In the genomic region with DNA sequence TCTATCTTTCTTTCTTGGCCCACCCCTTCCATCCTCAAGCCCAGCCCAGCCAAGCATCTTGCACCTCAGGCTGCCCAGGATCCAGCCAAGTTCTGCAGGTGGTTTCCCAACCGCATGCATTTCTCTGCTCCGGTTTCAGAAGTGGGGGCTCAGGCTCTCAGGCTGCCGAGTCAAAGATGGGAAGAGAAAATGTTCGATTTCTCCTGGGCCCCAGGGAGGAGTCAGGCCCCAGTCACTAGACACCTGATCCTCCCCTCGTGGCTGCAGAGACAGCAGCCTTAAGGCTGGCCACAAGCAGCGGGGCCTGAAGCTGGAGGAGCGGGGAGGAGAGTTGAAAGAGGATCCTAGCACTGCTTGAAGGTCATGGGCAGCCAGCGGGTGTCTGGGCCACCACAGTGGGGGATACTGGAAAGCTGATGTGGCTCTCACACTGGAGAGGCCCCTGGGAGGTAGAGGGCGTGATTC, we compare ENCODE assay signal across 18 cellular contexts. TPM values are rescaled to one million over a fixed set of nuclear protein-coding genes. Genes with fewer than 3 reads are reported as not detected.
DNase-seq lines count a peak whose midpoint lies in the region; ATAC-seq and TF ChIP-seq lines count a peak whose summit lies in the region.
"Had no signal": no experiment of that assay in that cellular context is flagged by ENCODE, and none has a peak within 500 bp of the region (broad histone marks: within the 10 kb centered on the region; RNA-seq: fewer than 3 reads in every experiment).

No MANE protein-coding gene starts in this region.

- H3K4me3 Mint-ChIP-seq in WTC11, result peak overlapping the region; percentile 47
- H3K4me3 Mint-ChIP-seq in activated CD4-positive, alpha-beta memory T cell treated with anti-CD3 and anti-CD28 coated beads, Interleukin-2, amount 10 ng/mL, durations not matched to agents 7 days and 5 days, result no peak overlapping the region
- H3K4me3 Mint-ChIP-seq: activated CD4-positive, alpha-beta memory T cell treated with anti-CD3 and anti-CD28 coated beads for 36 hours; stimulated activated naive CD8-positive, alpha-beta T cell treated with anti-CD3 and anti-CD28 coated beads, Interleukin-15, Interleukin-2, amounts not matched to agents 100 ng/mL and 50 ng/mL, for 24 hours had no signal

- DNase-seq in WTC11 (ENCODE audit: low spot score) (peak; percentile 47), COLO668 (lab: John Stamatoyannopoulos, UW; ENCODE audit: unreplicated experiment) (no peak), osteoblast (ENCODE audit: insufficient read length, low spot score, missing footprints) (no peak)
- no peak for DNase-seq in activated CD4-positive, alpha-beta memory T cell treated with anti-CD3 and anti-CD28 coated beads, Interleukin-2, amount 10 ng/mL, durations not matched to agents 7 days and 5 days
- no peak for DNase-seq in activated effector memory CD4-positive, alpha-beta T cell treated with anti-CD3 and anti-CD28 coated beads, Interleukin-2, amount 50 U/mL, for 16 hours
- DNase-seq: activated CD4-positive, alpha-beta memory T cell treated with anti-CD3 and anti-CD28 coated beads for 36 hours; activated naive CD4-positive, alpha-beta T cell treated with Interleukin-2 at 50 U/mL for 16 hours; central memory CD4-positive, alpha-beta T cell; hypothalamus; KBM-7; stimulated activated CD4-positive, alpha-beta T cell treated with anti-CD3 and anti-CD28 coated beads, Interleukin-4, amount 100 ng/mL, for 1 hour; T1000 had no signal

- ATAC-seq in HG02870 (IDR thresholded peaks at IDR 0.05; ENCODE audit: unreplicated experiment) (peak; percentile 77), WTC11 (peak; percentile 71)

- H3K27ac ChIP-seq in parathyroid adenoma, result no peak overlapping the region
- no peak overlapping the region for H3K27ac ChIP-seq in osteoblast (ENCODE audit: low read depth, low read length)
- H3K27ac ChIP-seq: BLaER1 had no signal

- H3K4me2 ChIP-seq in parathyroid adenoma (ENCODE audit: low read length) (no peak overlapping the region), osteoblast (ENCODE audit: insufficient read depth, low read length) (no peak overlapping the region)
- H3K4me2 ChIP-seq: BLaER1 had no signal

- H3K36me3 ChIP-seq in parathyroid adenoma (ENCODE audit: control insufficient read depth, insufficient read depth, low read length) (no peaks in the 10 kb centered on the region), osteoblast (ENCODE audit: insufficient read depth, low read length) (no peaks in the 10 kb centered on the region)
- H3K36me3 ChIP-seq: BLaER1, HAP-1 had no signal

- H3K9me3 ChIP-seq in parathyroid adenoma (ENCODE audit: control insufficient read depth, low read length) (no peaks in the 10 kb centered on the region), osteoblast (ENCODE audit: low read depth, low read length) (no peaks in the 10 kb centered on the region)

- CTCF ChIA-PET in WTC11 (lab: Charles Lee), result interaction anchor here (1.3 kb wide), 2 partner anchors 14 to 41 kb away, joined by 3 to 4 read pairs; no protein-coding TSS in a partner anchor
- CTCF ChIA-PET in activated CD4-positive, alpha-beta memory T cell treated with anti-CD3 and anti-CD28 coated beads, Interleukin-2, amount 10 ng/mL, durations not matched to agents 7 days and 5 days (lab: Charles Lee), result no interaction called here

- POLR2A ChIA-PET in WTC11 (lab: Charles Lee), result no interaction called here
- POLR2A ChIA-PET in activated CD4-positive, alpha-beta memory T cell treated with anti-CD3 and anti-CD28 coated beads, Interleukin-2, amount 10 ng/mL, durations not matched to agents 7 days and 5 days (lab: Charles Lee), result no interaction called here

- no peak overlapping the region for H3K9ac ChIP-seq in parathyroid adenoma
- H3K9ac ChIP-seq: BLaER1 had no signal

- H3K27ac Mint-ChIP-seq in WTC11, result peak overlapping the region; percentile 12; the same call in 1 of the 2 replicates
- H3K27ac Mint-ChIP-seq in activated CD4-positive, alpha-beta memory T cell treated with anti-CD3 and anti-CD28 coated beads, Interleukin-2, amount 10 ng/mL, durations not matched to agents 7 days and 5 days, result no peak overlapping the region
- H3K27ac Mint-ChIP-seq: activated CD4-positive, alpha-beta memory T cell treated with anti-CD3 and anti-CD28 coated beads for 36 hours; stimulated activated naive CD8-positive, alpha-beta T cell treated with anti-CD3 and anti-CD28 coated beads, Interleukin-15, Interleukin-2, amounts not matched to agents 100 ng/mL and 50 ng/mL, for 24 hours had no signal

- H4K20me1 ChIP-seq in osteoblast (ENCODE audit: insufficient read depth, low read length), result no peaks in the 10 kb centered on the region
- H4K20me1 ChIP-seq: BLaER1 had no signal

- H3K4me1 Mint-ChIP-seq in WTC11, result peaks cover 45% of the 10 kb centered on the region
- no peaks in the 10 kb centered on the region for H3K4me1 Mint-ChIP-seq in activated CD4-positive, alpha-beta memory T cell treated with anti-CD3 and anti-CD28 coated beads, Interleukin-2, amount 10 ng/mL, durations not matched to agents 7 days and 5 days

- TF ChIP-seq CTCF in WTC11 (IDR thresholded peaks at IDR 0.05) (no peak), parathyroid adenoma (IDR thresholded peaks at IDR 0.05) (no peak), osteoblast (IDR thresholded peaks at IDR 0.05; ENCODE audit: extremely low read depth, low read depth, low read length) (no peak)

- H2AFZ ChIP-seq in parathyroid adenoma (peak overlapping the region; percentile 66), osteoblast (ENCODE audit: low read length) (no peak overlapping the region)

- H3K4me1 ChIP-seq in parathyroid adenoma, result peaks cover 11% of the 10 kb centered on the region
- H3K4me1 ChIP-seq in osteoblast (ENCODE audit: insufficient read depth, low read length), result no peaks in the 10 kb centered on the region
- H3K4me1 ChIP-seq: BLaER1, HAP-1 had no signal

- H3K27me3 Mint-ChIP-seq in WTC11 (ENCODE audit: low read depth), result peaks cover 82% of the 10 kb centered on the region
- H3K27me3 Mint-ChIP-seq in activated CD4-positive, alpha-beta memory T cell treated with anti-CD3 and anti-CD28 coated beads, Interleukin-2, amount 10 ng/mL, durations not matched to agents 7 days and 5 days, result peaks cover 13% of the 10 kb centered on the region

- no peaks in the 10 kb centered on the region for H3K79me2 ChIP-seq in parathyroid adenoma
- no peaks in the 10 kb centered on the region for H3K79me2 ChIP-seq in osteoblast (ENCODE audit: insufficient read depth, low read length)

- H3K27me3 ChIP-seq in parathyroid adenoma (ENCODE audit: control insufficient read depth, insufficient read depth, low read length) (no peaks in the 10 kb centered on the region), osteoblast (ENCODE audit: insufficient read depth, low read length) (peaks cover 17% of the 10 kb centered on the region)

- peaks cover 11% of the 10 kb centered on the region for H3K9me3 Mint-ChIP-seq in WTC11
- no peaks in the 10 kb centered on the region for H3K9me3 Mint-ChIP-seq in activated CD4-positive, alpha-beta memory T cell treated with anti-CD3 and anti-CD28 coated beads, Interleukin-2, amount 10 ng/mL, durations not matched to agents 7 days and 5 days
- H3K9me3 Mint-ChIP-seq: activated CD4-positive, alpha-beta memory T cell treated with anti-CD3 and anti-CD28 coated beads for 36 hours had no signal

- no peak overlapping the region for H3K4me3 ChIP-seq in parathyroid adenoma (ENCODE audit: low read depth, low read length)
- H3K4me3 ChIP-seq in osteoblast (ENCODE audit: insufficient read depth, low read length), result no peak overlapping the region
- H3K4me3 ChIP-seq: BLaER1, HAP-1 had no signal

- TF ChIP-seq POLR2A in GM19099 (IDR thresholded peaks at IDR 0.05; ENCODE audit: extremely low read depth, insufficient read length, low read depth), result peak; percentile 55

- peaks cover 5% of the 10 kb centered on the region; the same call in 1 of the 2 replicates for H3K36me3 Mint-ChIP-seq in WTC11
- H3K36me3 Mint-ChIP-seq in activated CD4-positive, alpha-beta memory T cell treated with anti-CD3 and anti-CD28 coated beads, Interleukin-2, amount 10 ng/mL, durations not matched to agents 7 days and 5 days (ENCODE audit: low read depth), result no peaks in the 10 kb centered on the region
- H3K36me3 Mint-ChIP-seq: activated CD4-positive, alpha-beta memory T cell treated with anti-CD3 and anti-CD28 coated beads for 36 hours had no signal

TF ChIP-seq in WTC11, 78 proteins besides CTCF, POLR2A, EP300 and RAD21:
- TF ChIP-seq CREB1 (CRISPR knock-in tag; IDR thresholded peaks at IDR 0.05) (no peak), ZNF423 (CRISPR knock-in tag; IDR thresholded peaks at IDR 0.05) (peak; percentile 66)
- TF ChIP-seq, protein P1, sequence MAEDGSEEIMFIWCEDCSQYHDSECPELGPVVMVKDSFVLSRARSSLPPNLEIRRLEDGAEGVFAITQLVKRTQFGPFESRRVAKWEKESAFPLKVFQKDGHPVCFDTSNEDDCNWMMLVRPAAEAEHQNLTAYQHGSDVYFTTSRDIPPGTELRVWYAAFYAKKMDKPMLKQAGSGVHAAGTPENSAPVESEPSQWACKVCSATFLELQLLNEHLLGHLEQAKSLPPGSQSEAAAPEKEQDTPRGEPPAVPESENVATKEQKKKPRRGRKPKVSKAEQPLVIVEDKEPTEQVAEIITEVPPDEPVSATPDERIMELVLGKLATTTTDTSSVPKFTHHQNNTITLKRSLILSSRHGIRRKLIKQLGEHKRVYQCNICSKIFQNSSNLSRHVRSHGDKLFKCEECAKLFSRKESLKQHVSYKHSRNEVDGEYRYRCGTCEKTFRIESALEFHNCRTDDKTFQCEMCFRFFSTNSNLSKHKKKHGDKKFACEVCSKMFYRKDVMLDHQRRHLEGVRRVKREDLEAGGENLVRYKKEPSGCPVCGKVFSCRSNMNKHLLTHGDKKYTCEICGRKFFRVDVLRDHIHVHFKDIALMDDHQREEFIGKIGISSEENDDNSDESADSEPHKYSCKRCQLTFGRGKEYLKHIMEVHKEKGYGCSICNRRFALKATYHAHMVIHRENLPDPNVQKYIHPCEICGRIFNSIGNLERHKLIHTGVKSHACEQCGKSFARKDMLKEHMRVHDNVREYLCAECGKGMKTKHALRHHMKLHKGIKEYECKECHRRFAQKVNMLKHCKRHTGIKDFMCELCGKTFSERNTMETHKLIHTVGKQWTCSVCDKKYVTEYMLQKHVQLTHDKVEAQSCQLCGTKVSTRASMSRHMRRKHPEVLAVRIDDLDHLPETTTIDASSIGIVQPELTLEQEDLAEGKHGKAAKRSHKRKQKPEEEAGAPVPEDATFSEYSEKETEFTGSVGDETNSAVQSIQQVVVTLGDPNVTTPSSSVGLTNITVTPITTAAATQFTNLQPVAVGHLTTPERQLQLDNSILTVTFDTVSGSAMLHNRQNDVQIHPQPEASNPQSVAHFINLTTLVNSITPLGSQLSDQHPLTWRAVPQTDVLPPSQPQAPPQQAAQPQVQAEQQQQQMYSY (CRISPR knock-in tag; IDR thresholded peaks at IDR 0.05), result peak; percentile 32; the same call in 1 of the 2 replicates

RNA-seq across cellular contexts. Expression of a gene that starts 42.2 kb away (rescaled TPM):
- total RNA-seq in WTC11 (2021) (45.4 to 51.6 TPM (median 50.3 TPM) in 3 replicates), osteoblast (26.5 and 27.1 TPM in 2 replicates)
- total RNA-seq in activated CD4-positive, alpha-beta memory T cell treated with anti-CD3 and anti-CD28 coated beads, Interleukin-2, amount 10 ng/mL, durations not matched to agents 7 days and 5 days, result 10 to 100 TPM; 35.2 to 38.2 TPM
